Comparison of ENCODE assay signal across 10 cellular contexts in the genomic region with DNA sequence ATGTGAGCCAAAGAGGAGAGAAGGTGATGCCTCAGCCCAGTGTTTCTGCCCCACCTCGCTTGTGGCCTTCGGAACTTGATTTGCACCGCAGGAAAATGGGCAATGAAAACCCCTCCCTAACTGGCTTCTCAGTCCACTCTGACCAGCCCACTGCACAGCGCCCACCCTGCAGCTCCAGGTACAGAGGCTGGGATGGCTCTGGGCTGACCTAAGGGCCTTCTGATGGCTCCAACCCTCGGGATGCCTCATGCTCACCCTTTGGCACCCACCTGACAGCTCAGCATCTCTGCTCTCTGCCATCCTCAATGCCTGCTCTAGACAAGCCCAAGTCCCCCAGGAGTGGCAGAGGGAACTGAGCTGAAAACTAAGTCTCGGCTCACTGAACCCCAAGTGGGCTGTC. TPM values are rescaled to one million over a fixed set of nuclear protein-coding genes. Genes with fewer than 3 reads are reported as not detected.
DNase-seq lines count a peak whose midpoint lies in the region; ATAC-seq and TF ChIP-seq lines count a peak whose summit lies in the region.
"Not testable (repeated sequence)": the region's sequence is repeated elsewhere in the genome, so short reads cannot be mapped to it uniquely, and the experiment has no call there.
"Had no signal": no experiment of that assay in that cellular context is flagged by ENCODE, and none has a peak within 500 bp of the region (broad histone marks: within the 10 kb centered on the region; RNA-seq: fewer than 3 reads in every experiment).

No MANE protein-coding gene starts in this region.

- intact Hi-C loops in Panc1 (cut with micrococcal nuclease; ENCODE audit: unreplicated experiment); Right ventricle myocardium superior (cut with DNase I); right lobe of liver (cut with DNase I); upper lobe of right lung (cut with DNase I): not testable (repeated sequence)

- in situ Hi-C loops in Panc1 (cut with HindIII; ENCODE audit: low pct_unique_long_range_greater_than_20kb, low sequenced_read_pairs) = not testable (repeated sequence)

- not testable (repeated sequence) for H3K27ac ChIP-seq in Panc1 (ENCODE audit: low read length); right lobe of liver; upper lobe of right lung

- DNase-seq in Panc1 (ENCODE audit: low read depth, low spot score); Right ventricle myocardium superior; left lobe of liver (ENCODE audit: low spot score); right lobe of liver; omental fat pad (ENCODE audit: low spot score); stimulated activated naive CD8-positive, alpha-beta T cell treated with anti-CD3 and anti-CD28 coated beads, Interleukin-15, Interleukin-2, amounts not matched to agents 100 U/mL and 50 U/mL, for 24 hours; upper lobe of right lung: not testable (repeated sequence)

- POLR2A ChIA-PET in Panc1 (lab: Charles Lee) = not testable (repeated sequence)

- BruUV-seq in Panc1 (replicated peaks; lab: Mats Ljungman, UMichigan) = not testable (repeated sequence)

- H3K27me3 ChIP-seq in Panc1 (ENCODE audit: control insufficient read depth, insufficient read depth, low read length); right lobe of liver; upper lobe of right lung: not testable (repeated sequence)

- no CpG with 5 or more reads among the region's 6 CpGs for WGBS in right lobe of liver (ENCODE audit: insufficient coverage, low coverage, low lambda C conversion rate, missing lambda C conversion rate)

- ATAC-seq in Panc1 (peak; percentile 53; the same call in 1 of the 2 replicates), Right ventricle myocardium superior (ENCODE audit: poor library complexity) (peak; percentile 29), left lobe of liver (peak; percentile 24), right lobe of liver (peak; percentile 10 to 42 (median 23)), omental fat pad (ENCODE audit: low FRiP score) (peak; percentile 28), upper lobe of right lung (peak; percentile 45)
- ATAC-seq in stimulated activated naive CD8-positive, alpha-beta T cell treated with anti-CD3 and anti-CD28 coated beads, Interleukin-15, Interleukin-2, amounts not matched to agents 100 U/mL and 50 U/mL, for 24 hours = peak; percentile 36

- not testable (repeated sequence) for H3K4me3 ChIP-seq in Panc1 (ENCODE audit: low read depth in 2 of 2, low read length in 2 of 2); right lobe of liver; upper lobe of right lung

- H3K36me3 ChIP-seq in Panc1 (ENCODE audit: control insufficient read depth, insufficient read depth, low read length); right lobe of liver; upper lobe of right lung: not testable (repeated sequence)

- not testable (repeated sequence) for H3K4me1 ChIP-seq in Panc1 (ENCODE audit: control insufficient read depth, insufficient read depth, low read length); right lobe of liver; upper lobe of right lung

- CTCF ChIA-PET in Panc1 (lab: Charles Lee) = not testable (repeated sequence)

- not testable (repeated sequence) for TF ChIP-seq POLR2A in right lobe of liver (IDR thresholded peaks at IDR 0.05)

- H3K9me3 ChIP-seq in Panc1 (ENCODE audit: control insufficient read depth, insufficient read depth, low read depth, low read length); right lobe of liver; upper lobe of right lung: not testable (repeated sequence)

- not testable (repeated sequence) for TF ChIP-seq CTCF in Panc1 (IDR thresholded peaks at IDR 0.05); right lobe of liver (IDR thresholded peaks at IDR 0.05); omental fat pad (IDR thresholded peaks at IDR 0.05); upper lobe of right lung (IDR thresholded peaks at IDR 0.05)

RNA-seq across cellular contexts. Expression of a gene that starts 36.2 kb away (rescaled TPM):
- total RNA-seq in Panc1 (2021; ENCODE audit: unreplicated experiment) = not detected
- polyA plus RNA-seq in Panc1 (2012; ENCODE audit: insufficient read length) = not detected
- not detected for total RNA-seq in Right ventricle myocardium superior
- total RNA-seq in left lobe of liver = not detected
- under 1 TPM in 1 of 6 experiments, not detected in 5; 0.30 TPM for total RNA-seq in right lobe of liver
- not detected for total RNA-seq in omental fat pad
- total RNA-seq in upper lobe of right lung = 0.38 TPM
- total RNA-seq: CD4-positive, alpha-beta memory T cell; Daoy; H4 had no signal
- polyA plus RNA-seq: CD4-positive, alpha-beta memory T cell had no signal
